21 cellular contexts compared by ENCODE assay signal in genomic region chr5:24225051-24225450, GRCh38.
"Had no signal": no experiment of that assay in that cellular context is flagged by ENCODE, and none has a peak within 500 bp of the region (broad histone marks: within the 10 kb centered on the region; RNA-seq: fewer than 3 reads in every experiment).

No MANE protein-coding gene starts in this region.

- H3K4me3 ChIP-seq: coronary artery, lung, psoas muscle, sigmoid colon, upper lobe of right lung had no signal

- H3K27me3 ChIP-seq: upper lobe of right lung had no signal

- H3K27ac ChIP-seq: coronary artery, psoas muscle, sigmoid colon, upper lobe of right lung, WERI-Rb-1 had no signal

- DNase-seq: activated CD4-positive, alpha-beta memory T cell treated with anti-CD3 and anti-CD28 coated beads, Interleukin-2, amount 10 ng/mL, durations not matched to agents 7 days and 5 days; activated CD4-positive, alpha-beta T cell treated with anti-CD3 and anti-CD28 coated beads for 36 hours; activated gamma-delta T cell treated with Interleukin-2 at 50 U/mL for 16 hours; activated naive CD8-positive, alpha-beta T cell treated with anti-CD3 and anti-CD28 coated beads, Interleukin-2, amount 10 ng/mL, durations not matched to agents 7 days and 5 days; activated T-cell treated with anti-CD3 and anti-CD28 coated beads, Interleukin-2, amount 50 U/mL, for 48 hours; aorta; central memory CD4-positive, alpha-beta T cell; effector memory CD4-positive, alpha-beta T cell; hypothalamus; left colon; naive thymus-derived CD4-positive, alpha-beta T cell; nucleus accumbens; psoas muscle; sigmoid colon; stimulated activated CD4-positive, alpha-beta T cell treated with anti-CD3 and anti-CD28 coated beads, Interleukin-12 subunit alpha, Interleukin-12 subunit beta, amount 100 ng/mL, for 4 hours; stimulated activated CD4-positive, alpha-beta T cell treated with anti-CD3 and anti-CD28 coated beads, Interleukin-2, amount 100 ng/mL, for 48 hours; T1000; upper lobe of right lung; WERI-Rb-1 had no signal

- ATAC-seq: activated CD4-positive, alpha-beta T cell treated with anti-CD3 and anti-CD28 coated beads for 36 hours; left colon; naive thymus-derived CD4-positive, alpha-beta T cell; psoas muscle; upper lobe of right lung had no signal
